ENCODE assay signal across 21 cellular contexts in the genomic region with DNA sequence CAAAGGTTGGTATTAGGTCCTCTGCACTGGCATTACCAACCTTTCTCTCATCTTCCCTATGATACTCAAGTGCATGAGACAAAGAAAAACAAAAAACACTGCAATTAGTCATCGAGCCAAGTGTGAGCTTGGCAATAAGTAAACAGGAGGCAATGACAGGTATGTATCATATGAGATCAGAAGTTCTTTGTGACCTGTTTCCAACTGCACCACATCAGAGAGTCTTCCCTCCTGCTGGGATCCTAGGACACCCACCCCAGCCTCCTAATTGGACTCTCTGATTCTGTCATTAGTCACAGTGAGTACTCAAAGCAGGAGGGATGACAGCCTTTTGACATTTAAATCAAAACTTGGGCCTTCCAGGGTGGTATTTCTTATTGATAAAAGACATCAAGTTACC. TPM values are rescaled to one million over a fixed set of nuclear protein-coding genes. Genes with fewer than 3 reads are reported as not detected.
A peak's percentile ranks its signal among the peaks of the same experiment; 100 is the strongest.
DNase-seq lines count a peak whose midpoint lies in the region; FAIRE-seq and TF ChIP-seq lines count a peak whose summit lies in the region.
"Had no signal": no experiment of that assay in that cellular context is flagged by ENCODE, and none has a peak within 500 bp of the region (broad histone marks: within the 10 kb centered on the region; RNA-seq: fewer than 3 reads in every experiment).

No MANE protein-coding gene starts in this region.

- no peak overlapping the region for H3K4me3 ChIP-seq in endothelial cell of umbilical vein (replicated peaks in 1 of 3; ENCODE audit: insufficient read depth in 1 of 3, low read depth in 1 of 3, low read length in 3 of 3)
- H3K4me3 ChIP-seq: HAP-1, heart left ventricle, upper lobe of left lung had no signal

- peak; percentile 46 for FAIRE-seq in endothelial cell of umbilical vein (lab: Jason Lieb, UNC)
- FAIRE-seq: G401.6 had no signal

- H3K4me3 Mint-ChIP-seq in activated T-cell treated with anti-CD3 and anti-CD28 coated beads, Interleukin-2, amount 50 U/mL, for 24 hours, result peak overlapping the region; percentile 50
- H3K4me3 Mint-ChIP-seq in activated CD4-positive, alpha-beta T cell treated with anti-CD3 and anti-CD28 coated beads, Interleukin-2, amount 10 ng/mL, durations not matched to agents 7 days and 5 days, result no peak overlapping the region
- H3K4me3 Mint-ChIP-seq: memory B cell, nephron had no signal

- H3K27me3 ChIP-seq in endothelial cell of umbilical vein (ENCODE audit: control insufficient read depth in 2 of 2, insufficient read depth in 2 of 2, low read length in 2 of 2), result no peaks in the 10 kb centered on the region
- H3K27me3 ChIP-seq: heart left ventricle, upper lobe of left lung had no signal

- CTCF ChIA-PET in activated CD4-positive, alpha-beta T cell treated with anti-CD3 and anti-CD28 coated beads, Interleukin-2, amount 10 ng/mL, durations not matched to agents 7 days and 5 days (lab: Charles Lee), result interaction anchor here (0.8 to 1.4 kb wide), 5 partner anchors 9 to 307 kb away, joined by 3 to 4 read pairs (median 3); no protein-coding TSS in a partner anchor
- CTCF ChIA-PET in endothelial cell of umbilical vein (lab: Charles Lee), result interaction anchor here (1.0 to 1.5 kb wide), 3 partner anchors 33 to 63 kb away, joined by 3 to 4 read pairs (median 4); no protein-coding TSS in a partner anchor

- no peak overlapping the region for H2AFZ ChIP-seq in endothelial cell of umbilical vein (ENCODE audit: low read depth, low read length)

- H3K79me2 ChIP-seq in endothelial cell of umbilical vein (ENCODE audit: control insufficient read depth, insufficient read depth, low read length), result no peaks in the 10 kb centered on the region

- peaks cover 19% of the 10 kb centered on the region for H3K36me3 Mint-ChIP-seq in activated T-cell treated with anti-CD3 and anti-CD28 coated beads, Interleukin-2, amount 50 U/mL, for 24 hours (ENCODE audit: low read depth)
- H3K36me3 Mint-ChIP-seq in activated CD4-positive, alpha-beta T cell treated with anti-CD3 and anti-CD28 coated beads, Interleukin-2, amount 10 ng/mL, durations not matched to agents 7 days and 5 days (ENCODE audit: low read depth), result peaks cover 69% of the 10 kb centered on the region

- DNase-seq in activated T-cell treated with anti-CD3 and anti-CD28 coated beads, Interleukin-2, amount 50 U/mL, for 24 hours, result no peak
- DNase-seq in activated T-cell treated with anti-CD3 and anti-CD28 coated beads, Interleukin-2, amount 50 U/mL, for 1 hour, result no peak
- no peak for DNase-seq in activated CD4-positive, alpha-beta T cell treated with anti-CD3 and anti-CD28 coated beads, Interleukin-2, amount 10 ng/mL, durations not matched to agents 7 days and 5 days
- DNase-seq in endothelial cell of umbilical vein (ENCODE audit: low read depth, low spot score), result no peak
- peak; percentile 35 to 50 for DNase-seq in stimulated activated CD8-positive, alpha-beta memory T cell treated with anti-CD3 and anti-CD28 coated beads, Interleukin-7, amount 100 ng/mL, for 4 hours (ENCODE audit: low read depth in 2 of 2)
- DNase-seq in NCI-H146 (lab: John Stamatoyannopoulos, UW), result no peak
- DNase-seq in iPS-NIHi11 (ENCODE audit: low spot score), result no peak
- no peak for DNase-seq in SK-N-DZ (ENCODE audit: low spot score)
- DNase-seq: ACHN, heart left ventricle, islet precursor cell, NCI-H526 treated with DMSO at 0.1 percent for 48 hours, OCI-M1, upper lobe of left lung had no signal

- no peak overlapping the region for H3K4me2 ChIP-seq in endothelial cell of umbilical vein (ENCODE audit: insufficient read depth, low read length)

- peaks cover 0 to 1% of the 10 kb centered on the region in 2 experiments for H3K36me3 ChIP-seq in endothelial cell of umbilical vein (ENCODE audit: control insufficient read depth in 2 of 2, extremely low read depth in 1 of 2, insufficient read depth in 2 of 2, low read length in 2 of 2)
- H3K36me3 ChIP-seq: HAP-1 had no signal

- peaks cover 52% of the 10 kb centered on the region for H3K4me1 Mint-ChIP-seq in activated T-cell treated with anti-CD3 and anti-CD28 coated beads, Interleukin-2, amount 50 U/mL, for 24 hours (ENCODE audit: low read depth)
- peaks cover 46% of the 10 kb centered on the region for H3K4me1 Mint-ChIP-seq in activated CD4-positive, alpha-beta T cell treated with anti-CD3 and anti-CD28 coated beads, Interleukin-2, amount 10 ng/mL, durations not matched to agents 7 days and 5 days
- H3K4me1 Mint-ChIP-seq: nephron had no signal

- H3K27me3 Mint-ChIP-seq in activated T-cell treated with anti-CD3 and anti-CD28 coated beads, Interleukin-2, amount 50 U/mL, for 24 hours, result no peaks in the 10 kb centered on the region
- H3K27me3 Mint-ChIP-seq in activated CD4-positive, alpha-beta T cell treated with anti-CD3 and anti-CD28 coated beads, Interleukin-2, amount 10 ng/mL, durations not matched to agents 7 days and 5 days, result no peaks in the 10 kb centered on the region
- H3K27me3 Mint-ChIP-seq: memory B cell had no signal

- H3K9me3 ChIP-seq in endothelial cell of umbilical vein (replicated peaks; ENCODE audit: control insufficient read depth, insufficient read depth, low read length), result no peaks in the 10 kb centered on the region
- H3K9me3 ChIP-seq: HAP-1, heart left ventricle, upper lobe of left lung had no signal

- intact Hi-C loops in endothelial cell of umbilical vein (cut with micrococcal nuclease), result no loop called here

- no peak for TF ChIP-seq POLR2A in endothelial cell of umbilical vein (IDR thresholded peaks at IDR 0.05; ENCODE audit: low read depth, low read length)

- H3K4me1 ChIP-seq in endothelial cell of umbilical vein (ENCODE audit: control insufficient read depth, extremely low read depth, insufficient read depth, low read length), result peaks cover 27% of the 10 kb centered on the region
- H3K4me1 ChIP-seq: HAP-1 had no signal

- H3K9ac ChIP-seq in endothelial cell of umbilical vein (replicated peaks; ENCODE audit: extremely low read depth, insufficient read depth, low read length), result no peak overlapping the region

- BruUV-seq in endothelial cell of umbilical vein (replicated peaks; lab: Mats Ljungman, UMichigan), result no TSS peak

- no peaks in the 10 kb centered on the region for H3K9me1 ChIP-seq in endothelial cell of umbilical vein (replicated peaks; ENCODE audit: control insufficient read depth, extremely low read depth, insufficient read depth, low read length)

- no peaks in the 10 kb centered on the region for H4K20me1 ChIP-seq in endothelial cell of umbilical vein (replicated peaks; ENCODE audit: control insufficient read depth, extremely low read depth, insufficient read depth, low read length)

- peak overlapping the region; percentile 95 for H3K27ac Mint-ChIP-seq in activated T-cell treated with anti-CD3 and anti-CD28 coated beads, Interleukin-2, amount 50 U/mL, for 24 hours
- peak overlapping the region; percentile 0 for H3K27ac Mint-ChIP-seq in activated CD4-positive, alpha-beta T cell treated with anti-CD3 and anti-CD28 coated beads, Interleukin-2, amount 10 ng/mL, durations not matched to agents 7 days and 5 days
- H3K27ac Mint-ChIP-seq: memory B cell, nephron had no signal

- no peak overlapping the region for H3K27ac ChIP-seq in endothelial cell of umbilical vein (ENCODE audit: insufficient read depth, low read depth, low read length)
- H3K27ac ChIP-seq: heart left ventricle had no signal

- no peak for TF ChIP-seq CTCF in endothelial cell of umbilical vein (IDR thresholded peaks at IDR 0.05; ENCODE audit: extremely low read depth in 1 of 2, insufficient read depth in 1 of 2, low read depth in 1 of 2, low read length in 2 of 2)

- dilution Hi-C loops in endothelial cell of umbilical vein (cut with MboI; ENCODE audit: extremely low pct_ligation_motif_present, low sequenced_read_pairs), result no loop called here

- POLR2A ChIA-PET in activated CD4-positive, alpha-beta T cell treated with anti-CD3 and anti-CD28 coated beads, Interleukin-2, amount 10 ng/mL, durations not matched to agents 7 days and 5 days (lab: Charles Lee), result interaction anchor here (0.6 kb wide), 1 partner anchor 1287 kb away, joined by 4 read pairs; no protein-coding TSS in a partner anchor
- POLR2A ChIA-PET in endothelial cell of umbilical vein (lab: Charles Lee), result no interaction called here

- peaks cover 2% of the 10 kb centered on the region for H3K9me3 Mint-ChIP-seq in activated T-cell treated with anti-CD3 and anti-CD28 coated beads, Interleukin-2, amount 50 U/mL, for 24 hours
- no peaks in the 10 kb centered on the region for H3K9me3 Mint-ChIP-seq in activated CD4-positive, alpha-beta T cell treated with anti-CD3 and anti-CD28 coated beads, Interleukin-2, amount 10 ng/mL, durations not matched to agents 7 days and 5 days
- H3K9me3 Mint-ChIP-seq: memory B cell, nephron had no signal

RNA-seq across cellular contexts. Expression of gene JAML, which starts 7.8 kb away (rescaled TPM):
- total RNA-seq in activated CD4-positive, alpha-beta T cell treated with anti-CD3 and anti-CD28 coated beads, Interleukin-2, amount 10 ng/mL, durations not matched to agents 7 days and 5 days, result 100 to 1,000 TPM; 117 to 122 TPM
- 0.35 and 0.39 TPM in 2 replicates for total RNA-seq in endothelial cell of umbilical vein
- polyA plus RNA-seq in endothelial cell of umbilical vein, result 0.04 TPM in 1 of 2 replicates, not detected in the other
- not detected in 2 replicates for polyA plus RNA-seq in endothelial cell of umbilical vein (2011; cell fraction: cytosol; rRNA removed)
- 0.10 and 0.37 TPM in 2 replicates for polyA plus RNA-seq in endothelial cell of umbilical vein (2011; cell fraction: nucleus; rRNA removed)
- 0.18 TPM in 1 of 2 replicates, not detected in the other for polyA plus RNA-seq in endothelial cell of umbilical vein (2012)
- 0.17 TPM in 1 of 2 replicates, not detected in the other for polyA minus RNA-seq in endothelial cell of umbilical vein
- not detected for polyA minus RNA-seq in endothelial cell of umbilical vein (2011; cell fraction: cytosol; rRNA and poly(A)+ RNA removed)
- polyA minus RNA-seq in endothelial cell of umbilical vein (2011; cell fraction: nucleus; rRNA and poly(A)+ RNA removed), result 0.14 TPM in 1 of 2 replicates, not detected in the other
- polyA plus RNA-seq in SK-N-DZ (2014; cell fraction: cytosol; rRNA removed), result not detected in 2 replicates
- not detected in 2 replicates for polyA plus RNA-seq in SK-N-DZ (2014; cell fraction: nucleus; rRNA removed)
- total RNA-seq: fibroblast of lung, SK-MEL-5 had no signal
- polyA plus RNA-seq: fibroblast of lung had no signal

RNA-seq across cellular contexts. Expression of gene MPZL3, which starts 19.5 kb away (rescaled TPM):
- 10 to 100 TPM; 21.2 to 22.0 TPM for total RNA-seq in activated CD4-positive, alpha-beta T cell treated with anti-CD3 and anti-CD28 coated beads, Interleukin-2, amount 10 ng/mL, durations not matched to agents 7 days and 5 days
- 7.0 and 7.1 TPM in 2 replicates for total RNA-seq in endothelial cell of umbilical vein
- polyA plus RNA-seq in endothelial cell of umbilical vein, result 2.5 TPM in 2 replicates
- polyA plus RNA-seq in endothelial cell of umbilical vein (2011; cell fraction: cytosol; rRNA removed), result 2.2 and 2.4 TPM in 2 replicates
- 2.4 and 2.6 TPM in 2 replicates for polyA plus RNA-seq in endothelial cell of umbilical vein (2011; cell fraction: nucleus; rRNA removed)
- 4.5 and 4.9 TPM in 2 replicates for polyA plus RNA-seq in endothelial cell of umbilical vein (2012)
- 7.3 and 10.2 TPM in 2 replicates for polyA minus RNA-seq in endothelial cell of umbilical vein
- 2.7 TPM for polyA minus RNA-seq in endothelial cell of umbilical vein (2011; cell fraction: cytosol; rRNA and poly(A)+ RNA removed)
- 2.0 and 2.5 TPM in 2 replicates for polyA minus RNA-seq in endothelial cell of umbilical vein (2011; cell fraction: nucleus; rRNA and poly(A)+ RNA removed)
- polyA plus RNA-seq in SK-N-DZ (2014; cell fraction: cytosol; rRNA removed), result not detected in 2 replicates
- not detected in 2 replicates for polyA plus RNA-seq in SK-N-DZ (2014; cell fraction: nucleus; rRNA removed)
- total RNA-seq: SK-MEL-5 had no signal

RNA-seq across cellular contexts. Expression of gene MPZL2, which starts 31.4 kb away (rescaled TPM):
- total RNA-seq in activated CD4-positive, alpha-beta T cell treated with anti-CD3 and anti-CD28 coated beads, Interleukin-2, amount 10 ng/mL, durations not matched to agents 7 days and 5 days, result 1 to 10 TPM; 5.5 to 6.0 TPM
- total RNA-seq in endothelial cell of umbilical vein, result 37.1 and 49.5 TPM in 2 replicates
- 16.5 and 21.0 TPM in 2 replicates for polyA plus RNA-seq in endothelial cell of umbilical vein
- 18.9 and 19.6 TPM in 2 replicates for polyA plus RNA-seq in endothelial cell of umbilical vein (2011; cell fraction: cytosol; rRNA removed)
- polyA plus RNA-seq in endothelial cell of umbilical vein (2011; cell fraction: nucleus; rRNA removed), result 36.2 and 38.7 TPM in 2 replicates
- 36.1 and 42.0 TPM in 2 replicates for polyA plus RNA-seq in endothelial cell of umbilical vein (2012)
- 25.2 and 32.8 TPM in 2 replicates for polyA minus RNA-seq in endothelial cell of umbilical vein
- 20.5 TPM for polyA minus RNA-seq in endothelial cell of umbilical vein (2011; cell fraction: cytosol; rRNA and poly(A)+ RNA removed)
- 15.4 and 18.5 TPM in 2 replicates for polyA minus RNA-seq in endothelial cell of umbilical vein (2011; cell fraction: nucleus; rRNA and poly(A)+ RNA removed)
- polyA plus RNA-seq in SK-N-DZ (2014; cell fraction: cytosol; rRNA removed), result not detected in 2 replicates
- not detected in 2 replicates for polyA plus RNA-seq in SK-N-DZ (2014; cell fraction: nucleus; rRNA removed)
- total RNA-seq: fibroblast of lung had no signal
- polyA plus RNA-seq: fibroblast of lung had no signal

RNA-seq across cellular contexts. Expression of gene SCN2B, which starts 56.2 kb away (rescaled TPM):
- total RNA-seq in activated CD4-positive, alpha-beta T cell treated with anti-CD3 and anti-CD28 coated beads, Interleukin-2, amount 10 ng/mL, durations not matched to agents 7 days and 5 days, result not detected
- not detected in 2 replicates for total RNA-seq in endothelial cell of umbilical vein
- polyA plus RNA-seq in endothelial cell of umbilical vein, result not detected in 2 replicates
- not detected in 2 replicates for polyA plus RNA-seq in endothelial cell of umbilical vein (2011; cell fraction: cytosol; rRNA removed)
- not detected in 2 replicates for polyA plus RNA-seq in endothelial cell of umbilical vein (2011; cell fraction: nucleus; rRNA removed)
- not detected in 2 replicates for polyA plus RNA-seq in endothelial cell of umbilical vein (2012)
- polyA minus RNA-seq in endothelial cell of umbilical vein, result not detected in 2 replicates
- not detected for polyA minus RNA-seq in endothelial cell of umbilical vein (2011; cell fraction: cytosol; rRNA and poly(A)+ RNA removed)
- polyA minus RNA-seq in endothelial cell of umbilical vein (2011; cell fraction: nucleus; rRNA and poly(A)+ RNA removed), result not detected in 2 replicates
- not detected in 2 replicates for polyA plus RNA-seq in SK-N-DZ (2014; cell fraction: cytosol; rRNA removed)
- not detected in 2 replicates for polyA plus RNA-seq in SK-N-DZ (2014; cell fraction: nucleus; rRNA removed)
- total RNA-seq: dermis microvascular lymphatic vessel endothelial cell, SK-MEL-5 had no signal

Comparison
In these comparisons a context has a peak if more than half of its experiments do, and no peak if none do; other contexts are left out.
1. DNase-seq: peak in stimulated activated CD8-positive, alpha-beta memory T cell treated with anti-CD3 and anti-CD28 coated beads, Interleukin-7, amount 100 ng/mL, for 4 hours (2 of 2); none in activated T-cell treated with anti-CD3 and anti-CD28 coated beads, Interleukin-2, amount 50 U/mL, for 24 hours (single experiment), activated T-cell treated with anti-CD3 and anti-CD28 coated beads, Interleukin-2, amount 50 U/mL, for 1 hour (single experiment), activated CD4-positive, alpha-beta T cell treated with anti-CD3 and anti-CD28 coated beads, Interleukin-2, amount 10 ng/mL, durations not matched to agents 7 days and 5 days (single experiment), endothelial cell of umbilical vein (single experiment), NCI-H146 (single experiment), iPS-NIHi11 (single experiment) and SK-N-DZ (single experiment).
2. RNA of gene JAML, which starts 7.8 kb away (total RNA-seq): 117 to 122 TPM in activated CD4-positive, alpha-beta T cell treated with anti-CD3 and anti-CD28 coated beads, Interleukin-2, amount 10 ng/mL, durations not matched to agents 7 days and 5 days; 0.35 to 0.39 TPM in endothelial cell of umbilical vein; every median in the first group is over 10 times any median in the second.